ENCODE assay signal across 22 cellular contexts in the genomic region with DNA sequence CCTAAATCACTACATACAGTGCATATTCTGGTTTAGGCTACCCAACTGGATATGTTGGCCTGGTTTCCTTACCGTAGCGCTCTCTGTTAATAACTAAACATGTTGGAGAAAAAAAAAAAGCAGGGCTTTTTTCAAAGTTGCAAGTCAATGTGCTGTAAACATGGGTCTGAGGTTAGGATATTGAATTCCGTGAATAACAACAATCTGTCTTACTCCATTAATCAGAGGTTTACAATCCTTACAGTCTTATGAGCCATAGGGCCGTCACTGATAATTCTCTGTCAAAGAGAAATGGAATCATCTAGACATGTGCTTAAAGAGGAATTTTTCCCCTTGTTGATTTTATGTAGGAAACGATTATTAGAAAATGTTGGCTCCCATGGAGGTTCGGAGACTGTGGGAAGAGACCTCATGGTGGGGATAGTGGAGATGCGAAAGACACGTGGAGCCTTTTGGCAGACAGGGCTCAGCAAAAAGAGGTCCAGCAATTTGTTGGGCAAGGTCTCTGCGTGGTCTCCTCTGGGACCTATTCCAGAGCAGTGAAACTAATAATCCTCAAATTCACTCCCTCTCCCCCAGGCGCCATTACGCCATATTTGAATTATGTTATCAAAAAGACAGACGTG.
"Had no signal": no experiment of that assay in that cellular context is flagged by ENCODE, and none has a peak within 500 bp of the region (broad histone marks: within the 10 kb centered on the region; RNA-seq: fewer than 3 reads in every experiment).

No MANE protein-coding gene starts in this region.

- H3K4me1 ChIP-seq: esophagus squamous epithelium, gastrocnemius medialis, left lung, neural progenitor cell, prostate gland, tibial nerve, vagina had no signal

- H2AFZ ChIP-seq: neural progenitor cell had no signal

- H3K27me3 ChIP-seq: neural progenitor cell, tibial nerve, vagina had no signal

- H3K36me3 ChIP-seq: esophagus squamous epithelium, gastrocnemius medialis, left lung, neural progenitor cell, prostate gland, thoracic aorta, tibial nerve, vagina had no signal

- H3K9me3 ChIP-seq: esophagus squamous epithelium, gastrocnemius medialis, left lung, mucosa of descending colon, prostate gland, thoracic aorta, vagina had no signal

- H3K4me3 ChIP-seq: coronary artery, esophagus squamous epithelium, gastrocnemius medialis, left lung, mucosa of descending colon, neural progenitor cell, prostate gland, thoracic aorta, tibial nerve, vagina had no signal

- H3K27ac ChIP-seq: coronary artery, esophagus squamous epithelium, gastrocnemius medialis, left lung, neural progenitor cell, prostate gland, thoracic aorta, tibial nerve, vagina had no signal

- DNase-seq: dermis blood vessel endothelial cell; effector memory CD8-positive, alpha-beta T cell; erythroblast; esophagus squamous epithelium; foreskin fibroblast; gastrocnemius medialis; left lung; mesenchymal stem cell; mucosa of descending colon; naive B cell; right cardiac atrium; small intestine; stimulated activated CD4-positive, alpha-beta T cell treated with anti-CD3 and anti-CD28 coated beads, Interleukin-15, amount 100 ng/mL, for 24 hours; stimulated activated CD4-positive, alpha-beta T cell treated with anti-CD3 and anti-CD28 coated beads, Interleukin-2, amount 100 ng/mL, for 48 hours; stimulated activated naive B cell treated with anti-CD40 and anti-IgM and Interleukin-4, amounts not matched to agents 10 μg/mL and 1 μg/mL and 100 μg/mL, for 72 hours had no signal

- H3K4me2 ChIP-seq: neural progenitor cell had no signal

- ATAC-seq: effector memory CD8-positive, alpha-beta T cell; gastrocnemius medialis; left lung; mucosa of descending colon; natural killer cell treated with Interleukin-12 subunit alpha and Interleukin-12 subunit beta and Interleukin-15 and Interleukin-18, amount 100 ng/mL, for 72 hours; right cardiac atrium; stimulated activated naive B cell treated with anti-CD40 and anti-IgM and Interleukin-4, amounts not matched to agents 10 μg/mL and 1 μg/mL and 100 μg/mL, for 72 hours had no signal
